In the genomic region with DNA sequence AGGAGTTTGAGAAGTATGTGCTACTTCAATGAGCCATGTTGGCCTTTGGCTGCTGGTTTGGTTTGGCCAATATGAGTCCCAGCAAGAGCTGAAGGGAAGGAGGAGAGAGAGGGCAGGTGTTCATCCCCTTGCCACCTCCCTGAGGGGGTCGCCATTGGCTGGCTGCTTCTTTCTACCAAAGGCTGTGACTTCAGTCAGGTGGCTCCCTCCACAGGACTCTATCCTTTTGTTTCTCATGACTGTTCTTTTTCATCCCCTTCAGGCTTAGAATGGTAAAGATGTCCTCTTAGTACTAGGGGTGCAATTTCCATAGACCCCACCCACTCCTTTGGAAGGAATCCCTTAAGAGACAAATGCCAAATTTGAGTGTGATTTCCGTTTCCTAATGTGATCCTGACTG, we compare ENCODE assay signal across 23 cellular contexts. TPM values are rescaled to one million over a fixed set of nuclear protein-coding genes. Genes with fewer than 3 reads are reported as not detected.
DNase-seq lines count a peak whose midpoint lies in the region; ATAC-seq, FAIRE-seq and TF ChIP-seq lines count a peak whose summit lies in the region.
"Had no signal": no experiment of that assay in that cellular context is flagged by ENCODE, and none has a peak within 500 bp of the region (broad histone marks: within the 10 kb centered on the region; RNA-seq: fewer than 3 reads in every experiment).

No MANE protein-coding gene starts in this region.

- no peaks in the 10 kb centered on the region for H3K4me1 ChIP-seq in pancreas
- H3K4me1 ChIP-seq: foreskin keratinocyte, lower lobe of right lung, SJSA1 had no signal

- TF ChIP-seq CTCF in GM12865 (IDR thresholded peaks at IDR 0.05; ENCODE audit: insufficient read depth, low read depth, low read length, missing control alignments) (no peak), pancreas (IDR thresholded peaks at IDR 0.05) (no peak)

- WGBS in pancreas, 2 donors: 61 to 65% methylated on average over 2 of the region's 2 CpGs

- H3K9me3 ChIP-seq in pancreas: no peaks in the 10 kb centered on the region
- H3K9me3 ChIP-seq: lower lobe of right lung, SJSA1 had no signal

- ATAC-seq in HG03135 (IDR thresholded peaks at IDR 0.05; ENCODE audit: unreplicated experiment) (no peak), pancreas (no peak), HG03442 (IDR thresholded peaks at IDR 0.05; ENCODE audit: unreplicated experiment) (no peak)
- ATAC-seq: activated CD8-positive, alpha-beta T cell treated with anti-CD3 and anti-CD28 coated beads, Interleukin-2, amount 10 ng/mL, durations not matched to agents 7 days and 5 days; foreskin keratinocyte; lower lobe of right lung; sciatic nerve; stimulated activated naive CD8-positive, alpha-beta T cell treated with anti-CD3 and anti-CD28 coated beads, Interleukin-15, Interleukin-2, amounts not matched to agents 100 U/mL and 50 U/mL, for 24 hours had no signal

- H3K27ac ChIP-seq in pancreas: no peak overlapping the region
- H3K27ac ChIP-seq: brain microvascular endothelial cell, foreskin keratinocyte, lower lobe of right lung, SJSA1 had no signal

- FAIRE-seq in pancreas (lab: Jason Lieb, UNC): no peak
- FAIRE-seq: D721Med, kidney had no signal

- H3K36me3 ChIP-seq in pancreas: no peaks in the 10 kb centered on the region
- H3K36me3 ChIP-seq: brain microvascular endothelial cell, lower lobe of right lung, SJSA1 had no signal

- H3K4me3 ChIP-seq in GM12865 (ENCODE audit: low read depth, low read length) (no peak overlapping the region), pancreas (no peak overlapping the region)
- H3K4me3 ChIP-seq: lower lobe of right lung, SJSA1 had no signal

- in situ Hi-C loops in SK-MEL-5 (cut with HindIII; ENCODE audit: low pct_unique_long_range_greater_than_20kb, low sequenced_read_pairs): no loop called here

- intact Hi-C loops in pancreas (cut with DNase I): no loop called here

- H3K27me3 ChIP-seq in pancreas: no peaks in the 10 kb centered on the region
- H3K27me3 ChIP-seq: brain microvascular endothelial cell, foreskin keratinocyte, SJSA1 had no signal

- DNase-seq in GM12865 (ENCODE audit: low read depth) (peak; percentile 13), HuH-7 (ENCODE audit: low spot score) (peak; percentile 9), SK-MEL-5 (ENCODE audit: low read depth, low spot score) (peak; percentile 11), iPS-NIHi7 (ENCODE audit: extremely low spot score) (peak; percentile 72), pancreas (no peak)
- DNase-seq: activated CD8-positive, alpha-beta T cell treated with anti-CD3 and anti-CD28 coated beads, Interleukin-2, amount 10 ng/mL, durations not matched to agents 7 days and 5 days; activated gamma-delta T cell treated with Interleukin-2 at 50 U/mL for 16 hours; brain microvascular endothelial cell; effector CD8-positive, alpha-beta T cell; erythroblast; foreskin keratinocyte; kidney; lower lobe of right lung; NCI-H1105 treated with DMSO at 0.1 percent for 48 hours; NCI-H2081 treated with DMSO at 0.1 percent for 48 hours; posterior cingulate gyrus; stimulated activated naive CD8-positive, alpha-beta T cell treated with anti-CD3 and anti-CD28 coated beads, Interleukin-15, Interleukin-2, amounts not matched to agents 100 U/mL and 50 U/mL, for 24 hours; T-helper 1 cell had no signal

RNA-seq across cellular contexts. Expression of a gene that starts 31.2 kb away (rescaled TPM):
- total RNA-seq in SK-MEL-5 (2014; rRNA removed; shearing (Covaris generic)): 2.7 and 3.1 TPM in 2 replicates
- 1.1 TPM in 2 replicates for polyA plus RNA-seq in SK-MEL-5 (2015; cell fraction: cytosol; rRNA removed)
- 7.8 and 8.4 TPM in 2 replicates for polyA plus RNA-seq in SK-MEL-5 (2015; cell fraction: nucleus; rRNA removed)
- under 1 TPM; 0.19 to 0.76 (median 0.27) TPM for total RNA-seq in pancreas
- polyA plus RNA-seq in pancreas: 1 to 10 TPM in 1 of 2 donors, under 1 TPM in 1; 0.42 to 2.9 TPM
- total RNA-seq: activated CD8-positive, alpha-beta T cell treated with anti-CD3 and anti-CD28 coated beads, Interleukin-2, amount 10 ng/mL, durations not matched to agents 7 days and 5 days; foreskin keratinocyte had no signal
- polyA plus RNA-seq: foreskin keratinocyte had no signal

Comparison
In these comparisons a context has a peak if more than half of its experiments do, and no peak if none do; other contexts are left out.
1. DNase-seq: peak in GM12865 (single experiment), HuH-7 (single experiment), SK-MEL-5 (single experiment) and iPS-NIHi7 (single experiment); none in pancreas (0 of 6).